9 cellular contexts compared by ENCODE assay signal in genomic region chr11:78080084-78080817, GRCh38. TPM values are rescaled to one million over a fixed set of nuclear protein-coding genes. Genes with fewer than 3 reads are reported as not detected.
DNase-seq lines count a peak whose midpoint lies in the region; ATAC-seq and TF ChIP-seq lines count a peak whose summit lies in the region.
"Had no signal": no experiment of that assay in that cellular context is flagged by ENCODE, and none has a peak within 500 bp of the region (broad histone marks: within the 10 kb centered on the region; RNA-seq: fewer than 3 reads in every experiment).

No MANE protein-coding gene starts in this region.

- H3K9me3 Mint-ChIP-seq in GM23338 (no peaks in the 10 kb centered on the region), T-cell (no peaks in the 10 kb centered on the region)

- no peaks in the 10 kb centered on the region for H3K27me3 ChIP-seq in GM23338 (ENCODE audit: insufficient read depth)

- peak overlapping the region; percentile 92 for H2AFZ ChIP-seq in GM23338

- H3K36me3 Mint-ChIP-seq in GM23338 (ENCODE audit: low read depth): 0 out of 3 replicates have a peak, but pooled peaks cover 2% of the 10 kb centered on the region
- peaks cover 6% of the 10 kb centered on the region for H3K36me3 Mint-ChIP-seq in T-cell

- H3F3A ChIP-seq in GM23338 (replicated peaks; ENCODE audit: low read depth): 0 out of 2 replicates have a peak, but pooled peaks cover 8% of the 10 kb centered on the region

- no peak for ATAC-seq in GM23338
- no peak for ATAC-seq in T-cell (replicated peaks in 1 of 4)
- ATAC-seq in GM18870 (IDR thresholded peaks at IDR 0.05; ENCODE audit: unreplicated experiment): no peak
- no peak for ATAC-seq in HG02588 (IDR thresholded peaks at IDR 0.05; ENCODE audit: unreplicated experiment)

- peaks cover 43% of the 10 kb centered on the region for H3K79me2 ChIP-seq in GM23338 (replicated peaks; ENCODE audit: insufficient read depth)

- H3K4me2 ChIP-seq in GM23338: peak overlapping the region; percentile 100

- peak; percentile 8 for DNase-seq in GM23338 (ENCODE audit: low spot score)
- DNase-seq in T-cell: no peak
- DNase-seq in fibroblast of the aortic adventitia (ENCODE audit: low read depth): no peak
- DNase-seq in skeletal muscle cell (ENCODE audit: low read depth): no peak
- no peak for DNase-seq in activated CD4-positive, CD25-positive, alpha-beta regulatory T cell (lab: John Stamatoyannopoulos, UW)
- no peak for DNase-seq in posterior vena cava (ENCODE audit: low spot score)

- H3K27me3 Mint-ChIP-seq in GM23338 (ENCODE audit: insufficient read depth, low read depth, poor library complexity): no peaks in the 10 kb centered on the region
- H3K27me3 Mint-ChIP-seq in T-cell: no peaks in the 10 kb centered on the region

- CTCF ChIA-PET in T-cell (lab: Charles Lee): interaction anchor here in 1 of 2 donors (2.1 kb wide), 1 partner anchor 85 kb away, joined by 12 read pairs; the partner anchor contains the start of gene INTS4

- H3K9me2 ChIP-seq in GM23338 (ENCODE audit: insufficient read depth): 0 out of 2 replicates have a peak, but pooled peaks cover 4% of the 10 kb centered on the region

- H3K4me1 ChIP-seq in GM23338 (ENCODE audit: insufficient read depth): peaks cover 3% of the 10 kb centered on the region; the same call in 1 of the 2 replicates

- H3K4me3 Mint-ChIP-seq in GM23338 (peak overlapping the region; percentile 92), T-cell (peak overlapping the region; percentile 87 to 95 (median 93))

- H3K36me3 ChIP-seq in GM23338 (ENCODE audit: insufficient read depth): no peaks in the 10 kb centered on the region

- POLR2A ChIA-PET in T-cell (lab: Charles Lee): interaction anchor here in 1 of 2 donors (0.7 kb wide), 1 partner anchor 495 kb away, joined by 7 read pairs; the partner anchor contains the start of gene NARS2

- H3K4me3 ChIP-seq in GM23338 (peak overlapping the region; percentile 92), fibroblast of the aortic adventitia (ENCODE audit: low read depth, low read length) (peak overlapping the region; percentile 83), skeletal muscle cell (ENCODE audit: low read depth, low read length) (peak overlapping the region; percentile 67)

- peaks cover 24% of the 10 kb centered on the region for H4K20me1 ChIP-seq in GM23338 (replicated peaks; ENCODE audit: insufficient read depth)

- H3K4me1 Mint-ChIP-seq in GM23338 (peaks cover 9% of the 10 kb centered on the region), T-cell (peaks cover 42 to 59% (median 56%) of the 10 kb centered on the region in 3 donors)

- peak overlapping the region; percentile 89 for H3K27ac ChIP-seq in GM23338 (ENCODE audit: low read depth)

- H3K27ac Mint-ChIP-seq in GM23338 (peak overlapping the region; percentile 91), T-cell (peak overlapping the region; percentile 86 to 98)

- intact Hi-C loops in posterior vena cava (cut with DNase I): no loop called here

- TF ChIP-seq CTCF in GM23338 (conservative IDR thresholded peaks at IDR 0.05; ENCODE audit: low read depth in 2 of 2) (no peak), fibroblast of the aortic adventitia (IDR thresholded peaks at IDR 0.05; ENCODE audit: insufficient read depth, low read length) (peak; percentile 15)

TF ChIP-seq in GM23338, 12 proteins besides CTCF, POLR2A, EP300 and RAD21:
- TF ChIP-seq, protein P1, sequence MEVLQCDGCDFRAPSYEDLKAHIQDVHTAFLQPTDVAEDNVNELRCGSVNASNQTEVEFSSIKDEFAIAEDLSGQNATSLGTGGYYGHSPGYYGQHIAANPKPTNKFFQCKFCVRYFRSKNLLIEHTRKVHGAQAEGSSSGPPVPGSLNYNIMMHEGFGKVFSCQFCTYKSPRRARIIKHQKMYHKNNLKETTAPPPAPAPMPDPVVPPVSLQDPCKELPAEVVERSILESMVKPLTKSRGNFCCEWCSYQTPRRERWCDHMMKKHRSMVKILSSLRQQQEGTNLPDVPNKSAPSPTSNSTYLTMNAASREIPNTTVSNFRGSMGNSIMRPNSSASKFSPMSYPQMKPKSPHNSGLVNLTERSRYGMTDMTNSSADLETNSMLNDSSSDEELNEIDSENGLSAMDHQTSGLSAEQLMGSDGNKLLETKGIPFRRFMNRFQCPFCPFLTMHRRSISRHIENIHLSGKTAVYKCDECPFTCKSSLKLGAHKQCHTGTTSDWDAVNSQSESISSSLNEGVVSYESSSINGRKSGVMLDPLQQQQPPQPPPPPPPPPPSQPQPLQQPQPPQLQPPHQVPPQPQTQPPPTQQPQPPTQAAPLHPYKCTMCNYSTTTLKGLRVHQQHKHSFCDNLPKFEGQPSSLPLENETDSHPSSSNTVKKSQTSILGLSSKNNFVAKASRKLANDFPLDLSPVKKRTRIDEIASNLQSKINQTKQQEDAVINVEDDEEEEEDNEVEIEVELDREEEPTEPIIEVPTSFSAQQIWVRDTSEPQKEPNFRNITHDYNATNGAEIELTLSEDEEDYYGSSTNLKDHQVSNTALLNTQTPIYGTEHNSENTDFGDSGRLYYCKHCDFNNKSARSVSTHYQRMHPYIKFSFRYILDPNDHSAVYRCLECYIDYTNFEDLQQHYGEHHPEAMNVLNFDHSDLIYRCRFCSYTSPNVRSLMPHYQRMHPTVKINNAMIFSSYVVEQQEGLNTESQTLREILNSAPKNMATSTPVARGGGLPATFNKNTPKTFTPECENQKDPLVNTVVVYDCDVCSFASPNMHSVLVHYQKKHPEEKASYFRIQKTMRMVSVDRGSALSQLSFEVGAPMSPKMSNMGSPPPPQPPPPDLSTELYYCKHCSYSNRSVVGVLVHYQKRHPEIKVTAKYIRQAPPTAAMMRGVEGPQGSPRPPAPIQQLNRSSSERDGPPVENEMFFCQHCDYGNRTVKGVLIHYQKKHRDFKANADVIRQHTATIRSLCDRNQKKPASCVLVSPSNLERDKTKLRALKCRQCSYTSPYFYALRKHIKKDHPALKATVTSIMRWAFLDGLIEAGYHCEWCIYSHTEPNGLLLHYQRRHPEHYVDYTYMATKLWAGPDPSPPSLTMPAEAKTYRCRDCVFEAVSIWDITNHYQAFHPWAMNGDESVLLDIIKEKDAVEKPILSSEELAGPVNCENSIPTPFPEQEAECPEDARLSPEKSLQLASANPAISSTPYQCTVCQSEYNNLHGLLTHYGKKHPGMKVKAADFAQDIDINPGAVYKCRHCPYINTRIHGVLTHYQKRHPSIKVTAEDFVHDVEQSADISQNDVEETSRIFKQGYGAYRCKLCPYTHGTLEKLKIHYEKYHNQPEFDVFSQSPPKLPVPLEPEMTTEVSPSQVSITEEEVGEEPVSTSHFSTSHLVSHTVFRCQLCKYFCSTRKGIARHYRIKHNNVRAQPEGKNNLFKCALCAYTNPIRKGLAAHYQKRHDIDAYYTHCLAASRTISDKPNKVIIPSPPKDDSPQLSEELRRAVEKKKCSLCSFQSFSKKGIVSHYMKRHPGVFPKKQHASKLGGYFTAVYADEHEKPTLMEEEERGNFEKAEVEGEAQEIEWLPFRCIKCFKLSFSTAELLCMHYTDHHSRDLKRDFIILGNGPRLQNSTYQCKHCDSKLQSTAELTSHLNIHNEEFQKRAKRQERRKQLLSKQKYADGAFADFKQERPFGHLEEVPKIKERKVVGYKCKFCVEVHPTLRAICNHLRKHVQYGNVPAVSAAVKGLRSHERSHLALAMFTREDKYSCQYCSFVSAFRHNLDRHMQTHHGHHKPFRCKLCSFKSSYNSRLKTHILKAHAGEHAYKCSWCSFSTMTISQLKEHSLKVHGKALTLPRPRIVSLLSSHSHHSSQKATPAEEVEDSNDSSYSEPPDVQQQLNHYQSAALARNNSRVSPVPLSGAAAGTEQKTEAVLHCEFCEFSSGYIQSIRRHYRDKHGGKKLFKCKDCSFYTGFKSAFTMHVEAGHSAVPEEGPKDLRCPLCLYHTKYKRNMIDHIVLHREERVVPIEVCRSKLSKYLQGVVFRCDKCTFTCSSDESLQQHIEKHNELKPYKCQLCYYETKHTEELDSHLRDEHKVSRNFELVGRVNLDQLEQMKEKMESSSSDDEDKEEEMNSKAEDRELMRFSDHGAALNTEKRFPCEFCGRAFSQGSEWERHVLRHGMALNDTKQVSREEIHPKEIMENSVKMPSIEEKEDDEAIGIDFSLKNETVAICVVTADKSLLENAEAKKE (CRISPR knock-in tag; IDR thresholded peaks at IDR 0.05): no peak
- TF ChIP-seq CREB1 (CRISPR knock-in tag; IDR thresholded peaks at IDR 0.05; ENCODE audit: low read depth): no peak
- TF ChIP-seq EZH2phosphoT487 (IDR thresholded peaks at IDR 0.05; ENCODE audit: unreplicated experiment): no peak
- TF ChIP-seq, protein P2, sequence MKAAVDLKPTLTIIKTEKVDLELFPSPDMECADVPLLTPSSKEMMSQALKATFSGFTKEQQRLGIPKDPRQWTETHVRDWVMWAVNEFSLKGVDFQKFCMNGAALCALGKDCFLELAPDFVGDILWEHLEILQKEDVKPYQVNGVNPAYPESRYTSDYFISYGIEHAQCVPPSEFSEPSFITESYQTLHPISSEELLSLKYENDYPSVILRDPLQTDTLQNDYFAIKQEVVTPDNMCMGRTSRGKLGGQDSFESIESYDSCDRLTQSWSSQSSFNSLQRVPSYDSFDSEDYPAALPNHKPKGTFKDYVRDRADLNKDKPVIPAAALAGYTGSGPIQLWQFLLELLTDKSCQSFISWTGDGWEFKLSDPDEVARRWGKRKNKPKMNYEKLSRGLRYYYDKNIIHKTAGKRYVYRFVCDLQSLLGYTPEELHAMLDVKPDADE (IDR thresholded peaks at IDR 0.05): no peak
- no peak for TF ChIP-seq ZNF114 (CRISPR knock-in tag; IDR thresholded peaks at IDR 0.05)
- no peak for TF ChIP-seq JUNB (IDR thresholded peaks at IDR 0.05; ENCODE audit: unreplicated experiment)
- no peak for TF ChIP-seq STAT1 (IDR thresholded peaks at IDR 0.05; ENCODE audit: unreplicated experiment)
TF ChIP-seq in GM23338: peak in this region for 0.

RNA-seq across cellular contexts. Expression of gene NDUFC2, which starts 0.6 kb away (rescaled TPM):
- total RNA-seq in GM23338 (2014; rRNA removed; shearing (Covaris generic)): 122 and 174 TPM in 2 replicates
- 711 and 755 TPM in 2 replicates for polyA plus RNA-seq in GM23338 (2016; fragmentation: Nextera tagmentation; extraction: Ambion mirVana)
- 10 to 100 TPM; 40.8 to 93.8 (median 88.1) TPM for total RNA-seq in T-cell
- total RNA-seq in fibroblast of the aortic adventitia (ENCODE audit: low replicate concordance): 91.9 and 103 TPM in 2 replicates
- total RNA-seq in posterior vena cava: 100 to 1,000 TPM; 133 to 148 TPM

RNA-seq across cellular contexts. Expression of gene THRSP, which starts 16.6 kb away (rescaled TPM):
- not detected in 2 replicates for total RNA-seq in GM23338 (2014; rRNA removed; shearing (Covaris generic))
- polyA plus RNA-seq in GM23338 (2016; fragmentation: Nextera tagmentation; extraction: Ambion mirVana): not detected in 2 replicates
- total RNA-seq in T-cell: not detected
- total RNA-seq in fibroblast of the aortic adventitia (ENCODE audit: low replicate concordance): not detected in 2 replicates
- not detected for total RNA-seq in posterior vena cava
- total RNA-seq: LHCN-M2 had no signal

RNA-seq across cellular contexts. Expression of gene KCTD14, which starts 57.2 kb away (rescaled TPM):
- 14.2 and 19.1 TPM in 2 replicates for total RNA-seq in GM23338 (2014; rRNA removed; shearing (Covaris generic))
- polyA plus RNA-seq in GM23338 (2016; fragmentation: Nextera tagmentation; extraction: Ambion mirVana): 5.9 and 8.4 TPM in 2 replicates
- total RNA-seq in T-cell (under 1 TPM in 3 of 5 donors, not detected in 2; 0.18 to 0.30 (median 0.23) TPM), fibroblast of the aortic adventitia (ENCODE audit: low replicate concordance) (0.45 TPM in 1 of 2 replicates, not detected in the other), posterior vena cava (under 1 TPM; 0.38 to 0.51 TPM)

RNA-seq across cellular contexts. Expression of gene ALG8, which starts 59.2 kb away (rescaled TPM):
- total RNA-seq in GM23338 (2014; rRNA removed; shearing (Covaris generic)): 89.0 and 94.3 TPM in 2 replicates
- 125 and 130 TPM in 2 replicates for polyA plus RNA-seq in GM23338 (2016; fragmentation: Nextera tagmentation; extraction: Ambion mirVana)
- total RNA-seq in T-cell (10 to 100 TPM; 23.1 to 34.1 (median 31.8) TPM), fibroblast of the aortic adventitia (ENCODE audit: low replicate concordance) (17.0 and 56.6 TPM in 2 replicates), posterior vena cava (10 to 100 TPM; 25.6 to 28.6 TPM)

Comparison
In these comparisons a context has a peak if more than half of its experiments do, and no peak if none do; other contexts are left out.
1. RNA of gene KCTD14, which starts 57.2 kb away (total RNA-seq): 14.2 to 19.1 TPM in GM23338; 0.38 to 0.51 TPM in posterior vena cava, 0.45 TPM in fibroblast of the aortic adventitia and 0.18 to 0.30 TPM in T-cell; every median in the first group is over 10 times any median in the second.
2. Peak in every context shown above with its lines, with median percentiles within 50 percentile points of each other: H3K4me3 ChIP-seq.